ENCODE assay signal across 1 cellular context in the genomic region with DNA sequence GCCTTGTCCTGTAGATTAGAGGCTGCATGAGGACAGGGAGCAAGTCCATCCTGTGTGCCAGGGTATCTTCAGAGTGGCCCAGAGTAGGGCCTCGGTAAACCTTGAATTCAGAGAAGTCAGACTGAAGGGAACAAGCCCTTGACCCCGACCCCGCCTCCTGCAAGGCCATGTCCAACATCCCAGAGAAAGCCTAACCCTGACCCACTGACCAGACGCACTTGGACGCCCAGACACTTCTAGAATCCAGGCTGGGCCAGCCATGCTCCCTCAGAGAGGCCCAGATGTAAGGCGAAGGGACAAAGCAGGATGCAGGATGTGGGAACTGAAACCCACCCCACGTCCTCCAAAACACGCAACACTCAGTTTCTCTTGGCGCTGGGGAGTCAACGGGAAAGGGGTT.
TF ChIP-seq lines count a peak whose summit lies in the region.

No MANE protein-coding gene starts in this region.

TF ChIP-seq in liver, 16 proteins besides CTCF, POLR2A, EP300 and RAD21 (continued from another document):
- no peak for TF ChIP-seq MAX (IDR thresholded peaks at IDR 0.05)
- no peak for TF ChIP-seq HNF4G (IDR thresholded peaks at IDR 0.05)
- TF ChIP-seq, protein P1, sequence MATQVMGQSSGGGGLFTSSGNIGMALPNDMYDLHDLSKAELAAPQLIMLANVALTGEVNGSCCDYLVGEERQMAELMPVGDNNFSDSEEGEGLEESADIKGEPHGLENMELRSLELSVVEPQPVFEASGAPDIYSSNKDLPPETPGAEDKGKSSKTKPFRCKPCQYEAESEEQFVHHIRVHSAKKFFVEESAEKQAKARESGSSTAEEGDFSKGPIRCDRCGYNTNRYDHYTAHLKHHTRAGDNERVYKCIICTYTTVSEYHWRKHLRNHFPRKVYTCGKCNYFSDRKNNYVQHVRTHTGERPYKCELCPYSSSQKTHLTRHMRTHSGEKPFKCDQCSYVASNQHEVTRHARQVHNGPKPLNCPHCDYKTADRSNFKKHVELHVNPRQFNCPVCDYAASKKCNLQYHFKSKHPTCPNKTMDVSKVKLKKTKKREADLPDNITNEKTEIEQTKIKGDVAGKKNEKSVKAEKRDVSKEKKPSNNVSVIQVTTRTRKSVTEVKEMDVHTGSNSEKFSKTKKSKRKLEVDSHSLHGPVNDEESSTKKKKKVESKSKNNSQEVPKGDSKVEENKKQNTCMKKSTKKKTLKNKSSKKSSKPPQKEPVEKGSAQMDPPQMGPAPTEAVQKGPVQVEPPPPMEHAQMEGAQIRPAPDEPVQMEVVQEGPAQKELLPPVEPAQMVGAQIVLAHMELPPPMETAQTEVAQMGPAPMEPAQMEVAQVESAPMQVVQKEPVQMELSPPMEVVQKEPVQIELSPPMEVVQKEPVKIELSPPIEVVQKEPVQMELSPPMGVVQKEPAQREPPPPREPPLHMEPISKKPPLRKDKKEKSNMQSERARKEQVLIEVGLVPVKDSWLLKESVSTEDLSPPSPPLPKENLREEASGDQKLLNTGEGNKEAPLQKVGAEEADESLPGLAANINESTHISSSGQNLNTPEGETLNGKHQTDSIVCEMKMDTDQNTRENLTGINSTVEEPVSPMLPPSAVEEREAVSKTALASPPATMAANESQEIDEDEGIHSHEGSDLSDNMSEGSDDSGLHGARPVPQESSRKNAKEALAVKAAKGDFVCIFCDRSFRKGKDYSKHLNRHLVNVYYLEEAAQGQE (IDR thresholded peaks at IDR 0.05): no peak
